In genomic region chr13:46665630-46666482, GRCh38 we compare ENCODE assay signal across 9 cellular contexts.
DNase-seq lines count a peak whose midpoint lies in the region; ATAC-seq and TF ChIP-seq lines count a peak whose summit lies in the region.
"Had no signal": no experiment of that assay in that cellular context is flagged by ENCODE, and none has a peak within 500 bp of the region (broad histone marks: within the 10 kb centered on the region; RNA-seq: fewer than 3 reads in every experiment).

No MANE protein-coding gene starts in this region.

- H3K27me3 Mint-ChIP-seq in activated naive CD8-positive, alpha-beta T cell: no peaks in the 10 kb centered on the region
- H3K27me3 Mint-ChIP-seq in naive B cell: no peaks in the 10 kb centered on the region

- peak; percentile 28 for DNase-seq in DMS153 (lab: John Stamatoyannopoulos, UW)
- DNase-seq in naive B cell: no peak
- no peak for DNase-seq in mucosa of gallbladder (ENCODE audit: low spot score)
- DNase-seq in foreskin fibroblast: no peak
- DNase-seq in AML-193 (lab: John Stamatoyannopoulos, UW): no peak
- DNase-seq: activated CD4-positive, CD25-positive, alpha-beta regulatory T cell treated with anti-CD3 and anti-CD28 coated beads, Interleukin-2, amount 50 U/mL, for 72 hours had no signal

- peaks cover 2% of the 10 kb centered on the region for H3K36me3 Mint-ChIP-seq in activated naive CD8-positive, alpha-beta T cell
- peaks cover 0 to 5% of the 10 kb centered on the region in 2 donors for H3K36me3 Mint-ChIP-seq in naive B cell

- no peaks in the 10 kb centered on the region for H3K9me3 Mint-ChIP-seq in activated naive CD8-positive, alpha-beta T cell (ENCODE audit: low read depth)
- H3K9me3 Mint-ChIP-seq in naive B cell: no peaks in the 10 kb centered on the region

- peak overlapping the region; percentile 51 for H3K4me3 Mint-ChIP-seq in activated naive CD8-positive, alpha-beta T cell
- H3K4me3 Mint-ChIP-seq in naive B cell: peak overlapping the region in 7 of 8 donors; percentile 12 to 75 (median 48)

- no peak overlapping the region for H3K4me3 ChIP-seq in foreskin fibroblast (ENCODE audit: low read depth in 1 of 2, low read length in 2 of 2)

- TF ChIP-seq CTCF in foreskin fibroblast (IDR thresholded peaks at IDR 0.05; ENCODE audit: low read depth, low read length): no peak

- H3K4me1 Mint-ChIP-seq in activated naive CD8-positive, alpha-beta T cell (ENCODE audit: low read depth): peaks cover 42% of the 10 kb centered on the region
- H3K4me1 Mint-ChIP-seq in naive B cell: peaks cover 49 to 80% (median 73%) of the 10 kb centered on the region in 3 donors

- peak; percentile 39 for ATAC-seq in HG02759 (IDR thresholded peaks at IDR 0.05; ENCODE audit: unreplicated experiment)
- no peak for ATAC-seq in naive B cell (ENCODE audit: low read depth in 2 of 2)
- no peak for ATAC-seq in HG02840 (IDR thresholded peaks at IDR 0.05; ENCODE audit: low FRiP score, unreplicated experiment)

- H3K27ac Mint-ChIP-seq in activated naive CD8-positive, alpha-beta T cell: peak overlapping the region; percentile 59
- peak overlapping the region; percentile 69 to 97 (median 92) for H3K27ac Mint-ChIP-seq in naive B cell
